8 cellular contexts compared by ENCODE assay signal in genomic region chr4:76758290-76758882, GRCh38.
DNase-seq lines count a peak whose midpoint lies in the region; TF ChIP-seq lines count a peak whose summit lies in the region.

No MANE protein-coding gene starts in this region.

- H3K79me2 ChIP-seq in OCI-LY3 (ENCODE audit: low read length): no peaks in the 10 kb centered on the region
- no peaks in the 10 kb centered on the region for H3K79me2 ChIP-seq in mesendoderm (ENCODE audit: control insufficient read depth, insufficient read depth, low read length)

- H3K9ac ChIP-seq in OCI-LY3 (ENCODE audit: low read length) (no peak overlapping the region), mesendoderm (ENCODE audit: low read length) (no peak overlapping the region)

- H4K5ac ChIP-seq in mesendoderm (ENCODE audit: low read length): no peak overlapping the region

- H3K4me3 ChIP-seq in BJ (ENCODE audit: low read depth, low read length): no peak overlapping the region
- H3K4me3 ChIP-seq in OCI-LY3 (ENCODE audit: low read length): no peak overlapping the region
- no peak overlapping the region for H3K4me3 ChIP-seq in mesendoderm (ENCODE audit: low read length)

- intact Hi-C loops in activated T-helper 1 cell treated with anti-CD3 and anti-CD28 coated beads, Interleukin-12 subunit alpha, Interleukin-12 subunit beta, Interleukin-2, Interleukin-4 antibody, amounts not matched to agents 30 ng/mL and 10 ng/mL and 1 ng/mL, durations not matched to agents 14 hours and 24 hours and 36 hours (cut with micrococcal nuclease): loop anchor here (1.0 to 10.0 kb wide), 4 partner anchors 247 to 574 kb away; no protein-coding TSS in a partner anchor

- no peaks in the 10 kb centered on the region for H4K20me1 ChIP-seq in OCI-LY3 (ENCODE audit: insufficient read depth, low read length)

- H3K27ac Mint-ChIP-seq in activated T-helper 1 cell treated with anti-CD3 and anti-CD28 coated beads, Interleukin-12 subunit alpha, Interleukin-12 subunit beta, Interleukin-2, Interleukin-4 antibody, amounts not matched to agents 30 ng/mL and 10 ng/mL and 1 ng/mL, durations not matched to agents 14 hours and 24 hours and 36 hours: no peak overlapping the region

- no peaks in the 10 kb centered on the region for H3K9me3 ChIP-seq in OCI-LY3 (ENCODE audit: insufficient read depth, low read length)

- CTCF ChIA-PET in BJ (lab: Yijun Ruan, JAX): interaction anchor here (1.1 to 1.4 kb wide), 6 partner anchors 13 to 254 kb away, joined by 3 to 7 read pairs (median 4); no protein-coding TSS in a partner anchor

- no peaks in the 10 kb centered on the region for H3K36me3 Mint-ChIP-seq in activated T-helper 1 cell treated with anti-CD3 and anti-CD28 coated beads, Interleukin-12 subunit alpha, Interleukin-12 subunit beta, Interleukin-2, Interleukin-4 antibody, amounts not matched to agents 30 ng/mL and 10 ng/mL and 1 ng/mL, durations not matched to agents 14 hours and 24 hours and 36 hours (ENCODE audit: low read depth)

- no peak overlapping the region for H3K23ac ChIP-seq in mesendoderm (ENCODE audit: low read length)

- no peak overlapping the region for H2BK15ac ChIP-seq in mesendoderm (replicated peaks; ENCODE audit: low read depth)

- POLR2A ChIA-PET in BJ (lab: Charles Lee): interaction anchor here (0.6 kb wide), 3 partner anchors 15 to 238 kb away, joined by 4 to 9 read pairs (median 7); no protein-coding TSS in a partner anchor

- no peaks in the 10 kb centered on the region for H3K79me1 ChIP-seq in mesendoderm (ENCODE audit: low read length)

- H2BK5ac ChIP-seq in mesendoderm (ENCODE audit: low read length): no peak overlapping the region

- no peak overlapping the region for H3K27ac ChIP-seq in OCI-LY3 (ENCODE audit: low read length)
- H3K27ac ChIP-seq in mesendoderm (ENCODE audit: low read depth, low read length): no peak overlapping the region

- peaks cover 3% of the 10 kb centered on the region for H3K27me3 Mint-ChIP-seq in activated T-helper 1 cell treated with anti-CD3 and anti-CD28 coated beads, Interleukin-12 subunit alpha, Interleukin-12 subunit beta, Interleukin-2, Interleukin-4 antibody, amounts not matched to agents 30 ng/mL and 10 ng/mL and 1 ng/mL, durations not matched to agents 14 hours and 24 hours and 36 hours (ENCODE audit: insufficient read depth)

- H3K4me2 ChIP-seq in OCI-LY3 (ENCODE audit: low read length): no peak overlapping the region
- no peak overlapping the region for H3K4me2 ChIP-seq in mesendoderm (ENCODE audit: low read length)

- peak; percentile 76 for TF ChIP-seq CTCF in BJ (IDR thresholded peaks at IDR 0.05; ENCODE audit: insufficient read depth, low read depth, low read length)
- TF ChIP-seq CTCF in GM20000 (IDR thresholded peaks at IDR 0.05; ENCODE audit: extremely low read depth, missing control alignments): peak; percentile 50
- TF ChIP-seq CTCF in OCI-LY3 (IDR thresholded peaks at IDR 0.05; ENCODE audit: low read depth, low read length): peak; percentile 81

- H2AK5ac ChIP-seq in mesendoderm (ENCODE audit: low read length): no peak overlapping the region

- H3K56ac ChIP-seq in mesendoderm (ENCODE audit: low read length): no peak overlapping the region

- no peak overlapping the region for H4K8ac ChIP-seq in mesendoderm (ENCODE audit: low read depth, low read length)

- H3K9me3 Mint-ChIP-seq in activated T-helper 1 cell treated with anti-CD3 and anti-CD28 coated beads, Interleukin-12 subunit alpha, Interleukin-12 subunit beta, Interleukin-2, Interleukin-4 antibody, amounts not matched to agents 30 ng/mL and 10 ng/mL and 1 ng/mL, durations not matched to agents 14 hours and 24 hours and 36 hours: no peaks in the 10 kb centered on the region

- H3K4me1 ChIP-seq in OCI-LY3 (ENCODE audit: low read length) (peaks cover 15% of the 10 kb centered on the region), mesendoderm (ENCODE audit: control insufficient read depth, low read depth, low read length) (peaks cover 2% of the 10 kb centered on the region)

- no peak overlapping the region for H2BK120ac ChIP-seq in mesendoderm (ENCODE audit: low read depth, low read length)

- no peak overlapping the region for H3K4ac ChIP-seq in mesendoderm (ENCODE audit: low read depth, low read length)

- H3K4me3 Mint-ChIP-seq in activated T-helper 1 cell treated with anti-CD3 and anti-CD28 coated beads, Interleukin-12 subunit alpha, Interleukin-12 subunit beta, Interleukin-2, Interleukin-4 antibody, amounts not matched to agents 30 ng/mL and 10 ng/mL and 1 ng/mL, durations not matched to agents 14 hours and 24 hours and 36 hours: no peak overlapping the region

- WGBS in mesendoderm (ENCODE audit: extremely low coverage, insufficient coverage, low lambda C conversion rate): no CpG with 5 or more reads among the region's 4 CpGs

- H3K18ac ChIP-seq in mesendoderm (ENCODE audit: low read length): no peak overlapping the region

- H3K4me1 Mint-ChIP-seq in activated T-helper 1 cell treated with anti-CD3 and anti-CD28 coated beads, Interleukin-12 subunit alpha, Interleukin-12 subunit beta, Interleukin-2, Interleukin-4 antibody, amounts not matched to agents 30 ng/mL and 10 ng/mL and 1 ng/mL, durations not matched to agents 14 hours and 24 hours and 36 hours (ENCODE audit: low read depth): peaks cover 12% of the 10 kb centered on the region

- H3K27me3 ChIP-seq in BJ (ENCODE audit: control insufficient read depth, insufficient read depth, low read length) (no peaks in the 10 kb centered on the region), OCI-LY3 (ENCODE audit: low read depth, low read length) (peaks cover 59% of the 10 kb centered on the region), mesendoderm (ENCODE audit: insufficient read depth, low read length, poor library complexity) (no peaks in the 10 kb centered on the region)

- H3K36me3 ChIP-seq in BJ (ENCODE audit: control insufficient read depth, insufficient read depth, low read length) (peaks cover 33% of the 10 kb centered on the region), OCI-LY3 (replicated peaks; ENCODE audit: low read depth, low read length) (no peaks in the 10 kb centered on the region), mesendoderm (ENCODE audit: control insufficient read depth, insufficient read depth, low read length) (peaks cover 3% of the 10 kb centered on the region)

- DNase-seq in BJ (ENCODE audit: low read depth): no peak
- DNase-seq in GM20000 (ENCODE audit: low spot score): peak; percentile 51
- DNase-seq in dermis microvascular lymphatic vessel endothelial cell (ENCODE audit: low read depth in 2 of 2): peak; percentile 65 to 76
- peak; percentile 65 for DNase-seq in mesendoderm
- no peak for DNase-seq in epidermal melanocyte (ENCODE audit: insufficient read length, low spot score)
- no peak for DNase-seq in T-helper 1 cell
- DNase-seq in activated T-helper 1 cell treated with anti-CD3 and anti-CD28 coated beads, Interleukin-12 subunit alpha, Interleukin-12 subunit beta, Interleukin-2, Interleukin-4 antibody, amounts not matched to agents 30 ng/mL and 10 ng/mL and 1 ng/mL, durations not matched to agents 14 hours and 24 hours and 36 hours (ENCODE audit: low spot score): no peak

- no peak overlapping the region for H2AFZ ChIP-seq in OCI-LY3 (ENCODE audit: low read depth, low read length)

Comparison
In these comparisons a context has a peak if more than half of its experiments do, and no peak if none do; other contexts are left out.
1. DNase-seq: peak in GM20000 (single experiment), dermis microvascular lymphatic vessel endothelial cell (2 of 2) and mesendoderm (single experiment); none in BJ (single experiment), epidermal melanocyte (single experiment), T-helper 1 cell (0 of 5) and activated T-helper 1 cell treated with anti-CD3 and anti-CD28 coated beads, Interleukin-12 subunit alpha, Interleukin-12 subunit beta, Interleukin-2, Interleukin-4 antibody, amounts not matched to agents 30 ng/mL and 10 ng/mL and 1 ng/mL, durations not matched to agents 14 hours and 24 hours and 36 hours (single experiment).
2. Peak in every context shown above with its lines, with median percentiles within 50 percentile points of each other: CTCF ChIP-seq.